1 cellular context compared by ENCODE assay signal in genomic region chr16:21185659-21186325, GRCh38.
TF ChIP-seq lines count a peak whose summit lies in the region.

No MANE protein-coding gene starts in this region.

TF ChIP-seq in HepG2, 621 proteins besides CTCF, POLR2A, EP300 and RAD21 (continued from another document):
- TF ChIP-seq HIC2 (CRISPR knock-in tag; IDR thresholded peaks at IDR 0.05; ENCODE audit: low read depth) (peak; percentile 37; the same call in 1 of the 2 replicates), ZNF180 (CRISPR knock-in tag; IDR thresholded peaks at IDR 0.05; ENCODE audit: borderline replicate concordance, low read depth) (0 out of 2 replicates have a peak, but pooled peaks have one; percentile 77), ZNF121 (CRISPR knock-in tag; IDR thresholded peaks at IDR 0.05) (0 out of 2 replicates have a peak, but pooled peaks have one; percentile 38), ARID2 (CRISPR knock-in tag; IDR thresholded peaks at IDR 0.05; ENCODE audit: borderline replicate concordance) (0 out of 2 replicates have a peak, but pooled peaks have one; percentile 12)
